In the genomic region with DNA sequence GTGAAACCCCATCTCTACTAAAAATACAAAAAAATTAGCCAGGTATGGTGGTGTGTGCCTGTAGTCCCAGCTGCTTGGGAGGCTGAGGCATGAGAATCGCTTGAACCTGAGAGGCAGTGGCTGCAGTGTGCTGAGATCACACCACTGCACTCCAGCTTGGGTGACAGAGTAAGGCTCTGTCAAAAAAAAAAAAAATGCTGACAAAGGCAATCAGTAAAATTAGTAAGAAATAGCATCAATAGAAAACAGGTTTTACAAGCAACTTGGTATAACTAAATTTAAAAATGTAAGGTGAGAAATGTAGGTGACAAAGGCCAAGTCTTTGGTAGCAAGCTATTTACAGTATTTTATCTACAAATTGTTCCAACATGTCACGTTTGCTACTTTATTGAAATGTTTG, we compare ENCODE assay signal across 26 cellular contexts.
"Had no signal": no experiment of that assay in that cellular context is flagged by ENCODE, and none has a peak within 500 bp of the region (broad histone marks: within the 10 kb centered on the region; RNA-seq: fewer than 3 reads in every experiment).

No MANE protein-coding gene starts in this region.

- DNase-seq: colonic mucosa; cortex of kidney; effector CD4-positive, alpha-beta T cell; effector memory CD8-positive, alpha-beta T cell; endodermal cell; erythroblast; esophagus squamous epithelium; foreskin fibroblast; foreskin melanocyte; gastrocnemius medialis; glutamatergic neuron; head of caudate nucleus; heart right ventricle; hippocampal formation; left cardiac atrium; left lung; left ventricle myocardium superior; lower lobe of right lung; mesenchymal stem cell; mucosa of descending colon; naive B cell had no signal

- H3K4me3 ChIP-seq: colonic mucosa, esophagus squamous epithelium, gastrocnemius medialis, heart right ventricle, left lung, lower lobe of right lung, mucosa of descending colon had no signal

- H3K27me3 ChIP-seq: colonic mucosa, esophagus squamous epithelium, gastrocnemius medialis, heart right ventricle, left lung had no signal

- H3K4me1 ChIP-seq: colonic mucosa, esophagus squamous epithelium, gastrocnemius medialis, heart right ventricle, left lung, lower lobe of right lung had no signal

- FAIRE-seq: endometrium, islet of Langerhans, keratinocyte had no signal

- H3K27ac ChIP-seq: colonic mucosa, epithelial cell of prostate, esophagus squamous epithelium, gastrocnemius medialis, heart right ventricle, left lung, lower lobe of right lung had no signal

- H3K36me3 ChIP-seq: colonic mucosa, esophagus squamous epithelium, gastrocnemius medialis, heart right ventricle, left lung, lower lobe of right lung had no signal

- H3K9me3 ChIP-seq: colonic mucosa, esophagus squamous epithelium, gastrocnemius medialis, heart right ventricle, left lung, lower lobe of right lung, mucosa of descending colon had no signal

- ATAC-seq: effector memory CD8-positive, alpha-beta T cell; esophagus mucosa; gastrocnemius medialis; heart right ventricle; left cardiac atrium; left lung; left ventricle myocardium superior; lower lobe of right lung; mucosa of descending colon had no signal
